Comparison of ENCODE assay signal across 8 cellular contexts in genomic region chr5:62223312-62223954, GRCh38.
A peak's percentile ranks its signal among the peaks of the same experiment; 100 is the strongest.
DNase-seq lines count a peak whose midpoint lies in the region; ATAC-seq and TF ChIP-seq lines count a peak whose summit lies in the region.
"Not testable (repeated sequence)": the region's sequence is repeated elsewhere in the genome, so short reads cannot be mapped to it uniquely, and the experiment has no call there.

No MANE protein-coding gene starts in this region.

- H3K27me3 ChIP-seq in PC-3 (ENCODE audit: low read length); dorsolateral prefrontal cortex; lung (ENCODE audit: control insufficient read depth, insufficient read depth): not testable (repeated sequence)

- H3K4me3 ChIP-seq in AG09309 (ENCODE audit: control insufficient read depth, low read depth, low read length) (peak overlapping the region; percentile 8), PC-3 (ENCODE audit: low read length) (peak overlapping the region; percentile 30; the same call in 1 of the 2 replicates), dorsolateral prefrontal cortex (peak overlapping the region in 26 of 59 donors; percentile 7 to 49 (median 30))
- not testable (repeated sequence) for H3K4me3 ChIP-seq in lung

- POLR2A ChIA-PET in PC-3 (lab: Charles Lee; ENCODE audit: unreplicated experiment): not testable (repeated sequence)

- ATAC-seq in GM19025 (IDR thresholded peaks at IDR 0.05; ENCODE audit: low read depth, unreplicated experiment): peak; percentile 90
- peak; percentile 87 for ATAC-seq in HG02870 (IDR thresholded peaks at IDR 0.05; ENCODE audit: unreplicated experiment)
- ATAC-seq in PC-3: peak; percentile 99
- peak; percentile 94 for ATAC-seq in lung (ENCODE audit: insufficient read depth, low FRiP score)

- not testable (repeated sequence) for H3K9me3 ChIP-seq in PC-3 (ENCODE audit: low read length); lung (ENCODE audit: control insufficient read depth in 2 of 2, insufficient read depth in 1 of 2, low read length in 1 of 2)

- CTCF ChIA-PET in PC-3 (lab: Charles Lee): interaction anchor here (0.7 kb wide), 1 partner anchor 129 kb away, joined by 3 read pairs; no protein-coding TSS in a partner anchor

- H3K9ac ChIP-seq in PC-3 (ENCODE audit: low read length): not testable (repeated sequence)

- H3K4me1 ChIP-seq in PC-3 (ENCODE audit: insufficient read depth, low read length); lung (ENCODE audit: control insufficient read depth in 2 of 2, insufficient read depth in 2 of 2, low read length in 2 of 2): not testable (repeated sequence)

- not testable (repeated sequence) for H3F3A ChIP-seq in PC-3 (ENCODE audit: low read length, unreplicated experiment)

- H3K4me2 ChIP-seq in PC-3 (ENCODE audit: low read length): peak overlapping the region; percentile 71; the same call in 1 of the 2 replicates

- not testable (repeated sequence) for H4K20me1 ChIP-seq in PC-3 (ENCODE audit: low read length)

- not testable (repeated sequence) for H3K27ac ChIP-seq in PC-3 (ENCODE audit: low read length); lung (ENCODE audit: low read depth in 1 of 2, low read length in 1 of 2)
- H3K27ac ChIP-seq in dorsolateral prefrontal cortex: peak overlapping the region in 2 of 59 donors; percentile 8 to 31

- TF ChIP-seq CTCF in AG09309 (IDR thresholded peaks at IDR 0.05; ENCODE audit: control insufficient read depth, insufficient read depth, low read depth, low read length, missing control alignments) (peak; percentile 41), PC-3 (conservative IDR thresholded peaks at IDR 0.05; ENCODE audit: low read depth, low read length) (peak; percentile 37; the same call in 1 of the 2 replicates), dorsolateral prefrontal cortex (IDR thresholded peaks at IDR 0.05 in 54 of 56, conservative IDR thresholded peaks at IDR 0.05 in 2 of 56; ENCODE audit: low read depth in 1 of 56, partially characterized antibody in 56 of 56) (peak; percentile 39 to 82 (median 68)), lung (IDR thresholded peaks at IDR 0.05; ENCODE audit: control extremely low read depth, extremely low read depth) (peak; percentile 2)

- 2% methylated on average over 13 to 14 of the region's 14 CpGs for WGBS in lung, 2 donors

- not testable (repeated sequence) for BruUV-seq in PC-3 (replicated peaks; lab: Mats Ljungman, UMichigan)

- H3K79me2 ChIP-seq in PC-3 (ENCODE audit: low read length): not testable (repeated sequence)

- intact Hi-C loops in PC-3 (cut with micrococcal nuclease): not testable (repeated sequence)
- intact Hi-C loops in dorsolateral prefrontal cortex (cut with DNase I): loop anchor here (5.0 to 10.0 kb wide), 2 partner anchors 129 to 279 kb away; no protein-coding TSS in a partner anchor

- H3K9me2 ChIP-seq in PC-3 (replicated peaks; ENCODE audit: low read length): not testable (repeated sequence)

- DNase-seq in AG09309 (ENCODE audit: low read depth); PC-3: not testable (repeated sequence)
- peak; percentile 58 for DNase-seq in activated T-cell treated with anti-CD3 and anti-CD28 coated beads for 1 hour (ENCODE audit: low read depth)
- DNase-seq in dorsolateral prefrontal cortex: peak; percentile 59 to 92 (median 82)
- DNase-seq in lung (ENCODE audit: low spot score): peak; percentile 81
- peak; percentile 82 for DNase-seq in stimulated activated CD4-positive, alpha-beta T cell treated with anti-CD3 and anti-CD28 coated beads, Interleukin-4, amount 100 ng/mL, for 24 hours

- H3K36me3 ChIP-seq in PC-3 (ENCODE audit: low read depth, low read length); lung (ENCODE audit: control insufficient read depth in 2 of 2, insufficient read depth in 2 of 2, low read length in 2 of 2): not testable (repeated sequence)

- H2AFZ ChIP-seq in PC-3 (ENCODE audit: low read length): not testable (repeated sequence)

Comparison
In these comparisons a context has a peak if more than half of its experiments do, and no peak if none do; other contexts are left out.
1. CTCF ChIP-seq: peak in every context shown above with its lines; median percentile 68 in dorsolateral prefrontal cortex; 41 in AG09309; 37 in PC-3; 2 in lung.